Comparison of ENCODE assay signal across 16 cellular contexts in genomic region chr3:168659015-168659414, GRCh38.
DNase-seq lines count a peak whose midpoint lies in the region; ATAC-seq, FAIRE-seq and TF ChIP-seq lines count a peak whose summit lies in the region.
"Had no signal": no experiment of that assay in that cellular context is flagged by ENCODE, and none has a peak within 500 bp of the region (broad histone marks: within the 10 kb centered on the region; RNA-seq: fewer than 3 reads in every experiment).

No MANE protein-coding gene starts in this region.

- no peak overlapping the region for H3K27ac ChIP-seq in SK-N-SH (ENCODE audit: low read depth in 2 of 2, low read length in 1 of 2)
- H3K27ac ChIP-seq: C4-2B, GM23248 had no signal

- H3K36me3 ChIP-seq in SK-N-SH (replicated peaks in 1 of 2; ENCODE audit: control insufficient read depth in 1 of 2, insufficient read depth in 2 of 2, low read length in 1 of 2): no peaks in the 10 kb centered on the region

- no peak for ATAC-seq in SK-N-SH treated with all-trans-retinoic acid at 6 μM for 48 hours
- ATAC-seq in HG03354 (IDR thresholded peaks at IDR 0.05; ENCODE audit: poor library complexity, severe bottlenecking, unreplicated experiment): no peak

- no peak for TF ChIP-seq POLR2A in H54 (IDR thresholded peaks at IDR 0.05; ENCODE audit: low read depth, low read length)

- DNase-seq in SK-N-SH (no peak), NCI-H69 (lab: John Stamatoyannopoulos, UW) (peak; percentile 22), epithelial cell of esophagus (ENCODE audit: low read depth) (peak; percentile 7), urothelium cell line (ENCODE audit: low spot score) (peak; percentile 3), H54 (ENCODE audit: insufficient read length, low spot score) (no peak), AG08396 (ENCODE audit: low spot score) (no peak)
- DNase-seq: 8988T; ACHN; CD4-positive, alpha-beta memory T cell; COR-L47; GM23248; H7 had no signal

- no peaks in the 10 kb centered on the region for H3F3A ChIP-seq in SK-N-SH (replicated peaks; ENCODE audit: insufficient read depth)

- H3K9me3 ChIP-seq in SK-N-SH: no peaks in the 10 kb centered on the region

- no peak overlapping the region for H3K4me3 ChIP-seq in SK-N-SH (ENCODE audit: low read depth in 2 of 2, low read length in 1 of 2)
- no peak overlapping the region for H3K4me3 ChIP-seq in epithelial cell of esophagus (ENCODE audit: low read length)
- H3K4me3 ChIP-seq: GM23248 had no signal

- no peak for TF ChIP-seq EP300 in SK-N-SH (IDR thresholded peaks at IDR 0.05; ENCODE audit: borderline replicate concordance in 1 of 2, low read depth in 1 of 2, low read length in 1 of 2)

- H2AFZ ChIP-seq in SK-N-SH (ENCODE audit: low read depth): no peak overlapping the region
- H2AFZ ChIP-seq: GM23248 had no signal

- no peak overlapping the region for H3K4me2 ChIP-seq in SK-N-SH

- H3K4me1 ChIP-seq in SK-N-SH (ENCODE audit: control insufficient read depth in 1 of 2, insufficient read depth in 2 of 2, low read depth in 1 of 2, low read length in 1 of 2): no peaks in the 10 kb centered on the region

- H4K20me1 ChIP-seq in SK-N-SH (ENCODE audit: insufficient read depth): no peaks in the 10 kb centered on the region

- H3K9ac ChIP-seq in SK-N-SH: no peak overlapping the region
- H3K9ac ChIP-seq: GM23248 had no signal

- no peak for TF ChIP-seq RAD21 in SK-N-SH (IDR thresholded peaks at IDR 0.05; ENCODE audit: low read length)

- TF ChIP-seq CTCF in SK-N-SH (IDR thresholded peaks at IDR 0.05): no peak
- TF ChIP-seq CTCF in epithelial cell of esophagus (IDR thresholded peaks at IDR 0.05; ENCODE audit: insufficient read depth, low read depth, low read length, missing control alignments): no peak

- POLR2A ChIA-PET in SK-N-SH (lab: Yijun Ruan, JAX): no interaction called here

- H3K79me2 ChIP-seq in SK-N-SH (ENCODE audit: insufficient read depth): no peaks in the 10 kb centered on the region

- CTCF ChIA-PET in SK-N-SH (lab: Yijun Ruan, JAX): no interaction called here

- H3K27me3 ChIP-seq in SK-N-SH (ENCODE audit: insufficient read depth): no peaks in the 10 kb centered on the region

- no peak for FAIRE-seq in urothelium cell line (lab: Jason Lieb, UNC)
- FAIRE-seq in H54 (lab: Jason Lieb, UNC): no peak
- FAIRE-seq: GM18507 had no signal

- H3K9me2 ChIP-seq in SK-N-SH: no peaks in the 10 kb centered on the region

TF ChIP-seq in SK-N-SH treated with all-trans-retinoic acid at 6 μM for 48 hours, 23 proteins besides CTCF, POLR2A, EP300 and RAD21:
- TF ChIP-seq ISL1 (CRISPR knock-in tag; IDR thresholded peaks at IDR 0.05) (0 out of 2 replicates have a peak, but pooled peaks have one; percentile 31), CREB5 (CRISPR knock-in tag; IDR thresholded peaks at IDR 0.05; ENCODE audit: low read depth) (no peak)

TF ChIP-seq in SK-N-SH, 30 proteins besides CTCF, POLR2A, EP300 and RAD21:
- TF ChIP-seq RXRA (IDR thresholded peaks at IDR 0.05; ENCODE audit: borderline replicate concordance, low read depth) (no peak), USF2 (IDR thresholded peaks at IDR 0.05; ENCODE audit: borderline replicate concordance, low read depth, low read length) (no peak), TEAD4 (IDR thresholded peaks at IDR 0.05; ENCODE audit: borderline replicate concordance, insufficient read depth) (no peak), FOSL2 (IDR thresholded peaks at IDR 0.05; ENCODE audit: borderline replicate concordance, low read depth) (no peak), MXI1 (IDR thresholded peaks at IDR 0.05; ENCODE audit: low read depth, low read length) (no peak), PBX3 (IDR thresholded peaks at IDR 0.05) (no peak), SIN3A (IDR thresholded peaks at IDR 0.05; ENCODE audit: borderline replicate concordance, low read depth, low read length) (no peak), FOXJ3 (CRISPR knock-in tag; IDR thresholded peaks at IDR 0.05) (no peak), NRF1 (IDR thresholded peaks at IDR 0.05; ENCODE audit: low read depth, low read length) (no peak), GATA2 (CRISPR knock-in tag; IDR thresholded peaks at IDR 0.05) (no peak), TAF1 (IDR thresholded peaks at IDR 0.05; ENCODE audit: borderline replicate concordance, low read depth, low read length) (no peak), POLR2AphosphoS5 (IDR thresholded peaks at IDR 0.05; ENCODE audit: low read depth, low read length) (no peak), REST (IDR thresholded peaks at IDR 0.05; ENCODE audit: low read depth, low read length) (no peak), MEF2A (IDR thresholded peaks at IDR 0.05; ENCODE audit: borderline replicate concordance, low read depth) (no peak)
- TF ChIP-seq, protein P1, sequence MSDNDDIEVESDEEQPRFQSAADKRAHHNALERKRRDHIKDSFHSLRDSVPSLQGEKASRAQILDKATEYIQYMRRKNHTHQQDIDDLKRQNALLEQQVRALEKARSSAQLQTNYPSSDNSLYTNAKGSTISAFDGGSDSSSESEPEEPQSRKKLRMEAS (IDR thresholded peaks at IDR 0.05; ENCODE audit: low read depth): no peak
- TF ChIP-seq, protein P2, sequence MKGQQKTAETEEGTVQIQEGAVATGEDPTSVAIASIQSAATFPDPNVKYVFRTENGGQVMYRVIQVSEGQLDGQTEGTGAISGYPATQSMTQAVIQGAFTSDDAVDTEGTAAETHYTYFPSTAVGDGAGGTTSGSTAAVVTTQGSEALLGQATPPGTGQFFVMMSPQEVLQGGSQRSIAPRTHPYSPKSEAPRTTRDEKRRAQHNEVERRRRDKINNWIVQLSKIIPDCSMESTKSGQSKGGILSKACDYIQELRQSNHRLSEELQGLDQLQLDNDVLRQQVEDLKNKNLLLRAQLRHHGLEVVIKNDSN (IDR thresholded peaks at IDR 0.05; ENCODE audit: borderline replicate concordance, low read depth): no peak

Comparison
In these comparisons a context has a peak if more than half of its experiments do, and no peak if none do; other contexts are left out.
1. DNase-seq: peak in NCI-H69 (single experiment), epithelial cell of esophagus (single experiment) and urothelium cell line (single experiment); none in SK-N-SH (single experiment), H54 (single experiment) and AG08396 (single experiment).